In the genomic region with DNA sequence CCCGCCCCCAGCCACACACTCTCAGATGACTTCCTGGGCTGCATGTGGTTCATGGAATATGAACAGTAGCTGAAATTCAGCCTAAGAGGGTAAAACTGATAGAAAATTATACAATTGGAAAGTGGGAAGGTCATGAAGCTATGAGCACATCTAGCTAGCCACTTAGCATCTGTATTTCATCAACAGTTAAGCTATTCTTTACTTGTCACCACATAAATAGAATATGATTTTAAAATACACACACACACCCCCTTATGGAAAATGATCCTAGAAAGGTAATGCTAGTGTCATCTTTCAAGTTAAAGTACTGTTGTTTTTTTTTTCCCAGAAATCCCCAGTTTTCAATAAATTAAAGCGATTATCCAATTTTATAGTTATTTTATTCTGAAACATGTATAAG, we compare ENCODE assay signal across 18 cellular contexts. TPM values are rescaled to one million over a fixed set of nuclear protein-coding genes. Genes with fewer than 3 reads are reported as not detected.
DNase-seq lines count a peak whose midpoint lies in the region; ATAC-seq and TF ChIP-seq lines count a peak whose summit lies in the region.
"Had no signal": no experiment of that assay in that cellular context is flagged by ENCODE, and none has a peak within 500 bp of the region (broad histone marks: within the 10 kb centered on the region; RNA-seq: fewer than 3 reads in every experiment).

No MANE protein-coding gene starts in this region.

- intact Hi-C loops in esophagus squamous epithelium (cut with DNase I) = no loop called here

- H2AFZ ChIP-seq in mesenchymal stem cell (ENCODE audit: low read depth, low read length) = no peak overlapping the region

- no peak overlapping the region for H3K18ac ChIP-seq in mesenchymal stem cell (ENCODE audit: low read depth in 1 of 2, low read length in 2 of 2)

- H3K4me3 ChIP-seq in esophagus squamous epithelium (no peak overlapping the region), mesenchymal stem cell (ENCODE audit: insufficient read depth in 1 of 2, low read depth in 1 of 2, low read length in 2 of 2) (no peak overlapping the region), skeletal muscle tissue (ENCODE audit: low read length in 3 of 3) (peak overlapping the region in 1 of 3 donors; percentile 30)
- H3K4me3 ChIP-seq: tibial nerve had no signal

- no peak overlapping the region for H3K4ac ChIP-seq in mesenchymal stem cell (ENCODE audit: low read depth in 1 of 2, low read length in 2 of 2)

- no peak overlapping the region for H2BK5ac ChIP-seq in mesenchymal stem cell (ENCODE audit: low read depth, low read length, poor library complexity, severe bottlenecking)

- no peak overlapping the region for H3K27ac Mint-ChIP-seq in activated T-cell treated with anti-CD3 and anti-CD28 coated beads, Interleukin-2, amount 50 U/mL, for 24 hours
- H3K27ac Mint-ChIP-seq: CD8-positive, alpha-beta T cell had no signal

- no peak for TF ChIP-seq POLR2A in esophagus squamous epithelium (IDR thresholded peaks at IDR 0.05)

- H2BK120ac ChIP-seq in mesenchymal stem cell (ENCODE audit: low read depth, low read length) = no peak overlapping the region

- no peak overlapping the region for H3K14ac ChIP-seq in mesenchymal stem cell (ENCODE audit: low read length in 2 of 2)

- H3K27ac ChIP-seq in esophagus squamous epithelium = peak overlapping the region in 3 of 4 donors; percentile 5 to 81 (median 77)
- peak overlapping the region; percentile 29 for H3K27ac ChIP-seq in mesenchymal stem cell (ENCODE audit: low read length, poor library complexity, severe bottlenecking)
- H3K27ac ChIP-seq in skeletal muscle tissue (ENCODE audit: low read depth, low read length) = peak overlapping the region; percentile 93

- H2BK15ac ChIP-seq in mesenchymal stem cell (ENCODE audit: low read depth, poor library complexity, severe bottlenecking) = no peak overlapping the region

- no peaks in the 10 kb centered on the region for H3K27me3 ChIP-seq in esophagus squamous epithelium
- H3K27me3 ChIP-seq in mesenchymal stem cell (ENCODE audit: control insufficient read depth in 1 of 2, insufficient read depth in 1 of 2, low read length in 2 of 2) = no peaks in the 10 kb centered on the region
- no peaks in the 10 kb centered on the region for H3K27me3 ChIP-seq in skeletal muscle tissue (ENCODE audit: control insufficient read depth in 3 of 3, insufficient read depth in 3 of 3, low read length in 3 of 3)
- H3K27me3 ChIP-seq: tibial nerve had no signal

- H3K27me3 Mint-ChIP-seq in activated T-cell treated with anti-CD3 and anti-CD28 coated beads, Interleukin-2, amount 50 U/mL, for 24 hours = no peaks in the 10 kb centered on the region

- H3K79me1 ChIP-seq in mesenchymal stem cell (replicated peaks; ENCODE audit: low read length, poor library complexity, severe bottlenecking) = no peaks in the 10 kb centered on the region

- no peak overlapping the region for H3K23ac ChIP-seq in mesenchymal stem cell (ENCODE audit: low read length in 2 of 2)

- DNase-seq in esophagus squamous epithelium (lab: John Stamatoyannopoulos, UW) (no peak), mesenchymal stem cell (no peak)
- DNase-seq in activated CD4-positive, alpha-beta T cell treated with anti-CD3 and anti-CD28 coated beads, Interleukin-2, amount 50 U/mL, for 48 hours = no peak
- DNase-seq in activated T-cell treated with anti-CD3 and anti-CD28 coated beads, Interleukin-2, amount 50 U/mL, for 24 hours = no peak
- DNase-seq: activated CD8-positive, alpha-beta memory T cell treated with anti-CD3 and anti-CD28 coated beads, Interleukin-2, amount 50 U/mL, for 48 hours; activated effector memory CD4-positive, alpha-beta T cell treated with Interleukin-2 at 50 U/mL for 16 hours; CD8-positive, alpha-beta T cell; GF-D8; glutamatergic neuron; MM.1S; NCI-H2171; occipital lobe; stimulated activated naive CD4-positive, alpha-beta T cell had no signal

- no peak overlapping the region for H4K91ac ChIP-seq in mesenchymal stem cell (ENCODE audit: low read length)

- H3K4me2 ChIP-seq in mesenchymal stem cell (ENCODE audit: low read length, poor library complexity, severe bottlenecking) = no peak overlapping the region

- peak overlapping the region; percentile 61 for H3K9ac ChIP-seq in mesenchymal stem cell (ENCODE audit: low read length)
- peak overlapping the region in 2 of 3 donors; percentile 25 to 30 for H3K9ac ChIP-seq in skeletal muscle tissue (ENCODE audit: low read depth in 1 of 3, low read length in 3 of 3)

- peaks cover 37% of the 10 kb centered on the region for H3K4me1 Mint-ChIP-seq in activated T-cell treated with anti-CD3 and anti-CD28 coated beads, Interleukin-2, amount 50 U/mL, for 24 hours (ENCODE audit: low read depth)

- H3K4me3 Mint-ChIP-seq in activated T-cell treated with anti-CD3 and anti-CD28 coated beads, Interleukin-2, amount 50 U/mL, for 24 hours = no peak overlapping the region
- H3K4me3 Mint-ChIP-seq: CD8-positive, alpha-beta T cell had no signal

- no peak for TF ChIP-seq CTCF in esophagus squamous epithelium (IDR thresholded peaks at IDR 0.05)

- no peaks in the 10 kb centered on the region for H3K9me3 Mint-ChIP-seq in activated T-cell treated with anti-CD3 and anti-CD28 coated beads, Interleukin-2, amount 50 U/mL, for 24 hours
- H3K9me3 Mint-ChIP-seq: CD8-positive, alpha-beta T cell had no signal

- H3K9me3 ChIP-seq in esophagus squamous epithelium (no peaks in the 10 kb centered on the region), mesenchymal stem cell (ENCODE audit: control insufficient read depth, low read length) (no peaks in the 10 kb centered on the region), skeletal muscle tissue (ENCODE audit: control insufficient read depth in 3 of 3, low read length in 3 of 3) (no peaks in the 10 kb centered on the region)
- H3K9me3 ChIP-seq: tibial nerve had no signal

- H2BK12ac ChIP-seq in mesenchymal stem cell (ENCODE audit: low read length in 2 of 2) = no peak overlapping the region

- 86 to 93% methylated on average over 2 of the region's 2 CpGs for WGBS in esophagus squamous epithelium, 2 donors
- WGBS in mesenchymal stem cell = no CpG with 5 or more reads among the region's 2 CpGs

- H3K36me3 ChIP-seq in esophagus squamous epithelium (peaks cover 0 to 12% (median 0%) of the 10 kb centered on the region in 3 donors), mesenchymal stem cell (ENCODE audit: control insufficient read depth in 1 of 2, insufficient read depth in 2 of 2, low read depth in 1 of 2, low read length in 2 of 2) (peaks cover 10 to 22% of the 10 kb centered on the region in 2 experiments), skeletal muscle tissue (ENCODE audit: control insufficient read depth in 3 of 3, insufficient read depth in 3 of 3, low read length in 3 of 3) (peaks cover 0 to 4% (median 4%) of the 10 kb centered on the region in 3 donors)

- no peak overlapping the region for H4K8ac ChIP-seq in mesenchymal stem cell (ENCODE audit: low read length)

- H2AK5ac ChIP-seq in mesenchymal stem cell (ENCODE audit: low read length, severe bottlenecking) = no peak overlapping the region

- H3K4me1 ChIP-seq in esophagus squamous epithelium = peaks cover 18 to 70% (median 20%) of the 10 kb centered on the region in 3 donors
- H3K4me1 ChIP-seq in mesenchymal stem cell (ENCODE audit: control insufficient read depth, insufficient read depth, low read depth, low read length) = peaks cover 7% of the 10 kb centered on the region
- peaks cover 39 to 60% (median 48%) of the 10 kb centered on the region in 3 donors for H3K4me1 ChIP-seq in skeletal muscle tissue (ENCODE audit: control insufficient read depth in 3 of 3, insufficient read depth in 3 of 3, low read length in 3 of 3)

- ATAC-seq in SK-N-SH treated with all-trans-retinoic acid at 6 μM for 48 hours (0 out of 3 replicates have a peak, but pooled peaks have one; percentile 1), HG03571 (IDR thresholded peaks at IDR 0.05; ENCODE audit: unreplicated experiment) (no peak), GM18861 (IDR thresholded peaks at IDR 0.05; ENCODE audit: unreplicated experiment) (no peak)
- ATAC-seq: CD8-positive, alpha-beta T cell had no signal

- peaks cover 7% of the 10 kb centered on the region for H3K36me3 Mint-ChIP-seq in activated T-cell treated with anti-CD3 and anti-CD28 coated beads, Interleukin-2, amount 50 U/mL, for 24 hours (ENCODE audit: low read depth)

TF ChIP-seq in SK-N-SH treated with all-trans-retinoic acid at 6 μM for 48 hours, 23 proteins besides CTCF, POLR2A, EP300 and RAD21 (continues in another document):
- TF ChIP-seq, protein P1, sequence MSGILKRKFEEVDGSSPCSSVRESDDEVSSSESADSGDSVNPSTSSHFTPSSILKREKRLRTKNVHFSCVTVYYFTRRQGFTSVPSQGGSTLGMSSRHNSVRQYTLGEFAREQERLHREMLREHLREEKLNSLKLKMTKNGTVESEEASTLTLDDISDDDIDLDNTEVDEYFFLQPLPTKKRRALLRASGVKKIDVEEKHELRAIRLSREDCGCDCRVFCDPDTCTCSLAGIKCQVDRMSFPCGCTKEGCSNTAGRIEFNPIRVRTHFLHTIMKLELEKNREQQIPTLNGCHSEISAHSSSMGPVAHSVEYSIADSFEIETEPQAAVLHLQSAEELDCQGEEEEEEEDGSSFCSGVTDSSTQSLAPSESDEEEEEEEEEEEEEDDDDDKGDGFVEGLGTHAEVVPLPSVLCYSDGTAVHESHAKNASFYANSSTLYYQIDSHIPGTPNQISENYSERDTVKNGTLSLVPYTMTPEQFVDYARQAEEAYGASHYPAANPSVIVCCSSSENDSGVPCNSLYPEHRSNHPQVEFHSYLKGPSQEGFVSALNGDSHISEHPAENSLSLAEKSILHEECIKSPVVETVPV (CRISPR knock-in tag; IDR thresholded peaks at IDR 0.05) = no peak
- TF ChIP-seq ZNF8 (CRISPR knock-in tag; IDR thresholded peaks at IDR 0.05) (no peak), ZNF565 (CRISPR knock-in tag; conservative IDR thresholded peaks at IDR 0.05; ENCODE audit: low read depth) (no peak), ISL1 (CRISPR knock-in tag; IDR thresholded peaks at IDR 0.05) (no peak), ZFP30 (CRISPR knock-in tag; IDR thresholded peaks at IDR 0.05) (no peak), SNAI2 (CRISPR knock-in tag; IDR thresholded peaks at IDR 0.05) (no peak)

RNA-seq across cellular contexts. Expression of a gene that starts 3.6 kb away (rescaled TPM):
- 100 to 1,000 TPM in 1 of 4 donors, 10 to 100 TPM in 3; 62.1 to 110 (median 80.3) TPM for total RNA-seq in esophagus squamous epithelium
- 188 TPM for polyA plus RNA-seq in mesenchymal stem cell (2013, experiment 1 of 2)
- 181 TPM for polyA plus RNA-seq in mesenchymal stem cell (2013, experiment 2 of 2)
- 106 TPM for total RNA-seq in skeletal muscle tissue

Comparison
In these comparisons a context has a peak if more than half of its experiments do, and no peak if none do; other contexts are left out.
1. H3K27ac ChIP-seq: peak in every context shown above with its lines; median percentile 93 in skeletal muscle tissue; 77 in esophagus squamous epithelium; 29 in mesenchymal stem cell.